Comparison of ENCODE assay signal across 8 cellular contexts in the genomic region with DNA sequence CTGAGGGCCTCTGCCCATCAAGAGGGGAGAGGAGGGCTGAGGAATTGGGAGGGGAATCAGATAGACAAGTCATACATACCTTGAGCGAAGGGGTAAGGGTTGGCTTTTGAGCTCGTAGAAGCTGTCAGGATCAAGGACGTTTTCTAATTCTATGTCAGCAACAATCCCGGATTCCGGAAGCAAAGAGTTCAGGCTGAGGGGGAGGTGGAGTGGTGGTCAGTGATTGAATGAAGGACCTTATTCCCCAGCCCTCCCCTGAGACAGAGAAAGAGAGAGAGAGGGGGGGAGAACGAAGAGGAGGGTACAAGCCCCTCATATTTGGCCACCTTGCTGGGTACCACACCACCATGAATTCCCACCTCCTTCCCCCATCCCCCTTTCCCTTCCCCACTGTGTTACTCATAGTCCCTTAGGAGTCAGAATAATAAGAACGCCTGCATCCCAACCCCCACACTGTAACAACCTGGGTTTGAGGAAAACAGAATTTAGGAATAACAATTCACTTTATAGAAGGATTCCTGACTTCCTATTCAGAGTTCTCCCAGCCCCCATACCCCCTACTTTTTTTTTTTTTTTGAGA. TPM values are rescaled to one million over a fixed set of nuclear protein-coding genes. Genes with fewer than 3 reads are reported as not detected.
DNase-seq lines count a peak whose midpoint lies in the region; TF ChIP-seq lines count a peak whose summit lies in the region.

No MANE protein-coding gene starts in this region.

- peak overlapping the region; percentile 51 for H3K27ac ChIP-seq in suprapubic skin

- no peaks in the 10 kb centered on the region for H3K27me3 ChIP-seq in adipocyte (replicated peaks; ENCODE audit: control insufficient read depth, insufficient read depth, low read length)
- H3K27me3 ChIP-seq in suprapubic skin = no peaks in the 10 kb centered on the region

- peaks cover 28% of the 10 kb centered on the region for H3K4me1 Mint-ChIP-seq in T-helper 2 cell treated with Interferon-gamma antibody and Interleukin-4, amounts not matched to agents 5 μg/mL and 100 μg/mL, for 36 hours (ENCODE audit: low read depth)

- 48% methylated on average over 7 of the region's 7 CpGs for WGBS in suprapubic skin

- H3K9ac ChIP-seq in adipocyte (ENCODE audit: low read length) = peak overlapping the region; percentile 96

- H3K27me3 Mint-ChIP-seq in T-helper 2 cell treated with Interferon-gamma antibody and Interleukin-4, amounts not matched to agents 5 μg/mL and 100 μg/mL, for 36 hours (ENCODE audit: low read depth) = no peaks in the 10 kb centered on the region

- H3K9me3 ChIP-seq in adipocyte (ENCODE audit: control insufficient read depth, low read length) (no peaks in the 10 kb centered on the region), suprapubic skin (no peaks in the 10 kb centered on the region)

- no peak for TF ChIP-seq CTCF in suprapubic skin (IDR thresholded peaks at IDR 0.05)

- H3K4me3 ChIP-seq in adipocyte (ENCODE audit: low read length) = peak overlapping the region; percentile 93
- H3K4me3 ChIP-seq in suprapubic skin = peak overlapping the region; percentile 74

- no peaks in the 10 kb centered on the region for H3K9me3 Mint-ChIP-seq in T-helper 2 cell treated with Interferon-gamma antibody and Interleukin-4, amounts not matched to agents 5 μg/mL and 100 μg/mL, for 36 hours

- TF ChIP-seq POLR2A in suprapubic skin (IDR thresholded peaks at IDR 0.05) = no peak

- DNase-seq in T-helper 2 cell treated with Interferon-gamma antibody and Interleukin-4, amounts not matched to agents 5 μg/mL and 100 μg/mL, for 36 hours (ENCODE audit: low spot score) = no peak
- DNase-seq in T-helper 2 cell = no peak
- DNase-seq in adipocyte (ENCODE audit: low read depth) = peak; percentile 36
- DNase-seq in iris pigment epithelial cell (ENCODE audit: low read depth) = peak; percentile 26
- no peak for DNase-seq in suprapubic skin (ENCODE audit: low spot score in 2 of 2)
- DNase-seq in effector CD4-positive, alpha-beta T cell = no peak
- DNase-seq in inferior parietal cortex (ENCODE audit: extremely low spot score) = no peak
- DNase-seq in NCI-H510A treated with DMSO at 0.1 percent for 48 hours (lab: John Stamatoyannopoulos, UW) = no peak

- H3K27ac Mint-ChIP-seq in T-helper 2 cell treated with Interferon-gamma antibody and Interleukin-4, amounts not matched to agents 5 μg/mL and 100 μg/mL, for 36 hours = peak overlapping the region; percentile 83

- peaks cover 19% of the 10 kb centered on the region for H3K36me3 Mint-ChIP-seq in T-helper 2 cell treated with Interferon-gamma antibody and Interleukin-4, amounts not matched to agents 5 μg/mL and 100 μg/mL, for 36 hours (ENCODE audit: low read depth)

- H3K4me1 ChIP-seq in adipocyte (ENCODE audit: control insufficient read depth, insufficient read depth, low read length) = peaks cover 18% of the 10 kb centered on the region
- H3K4me1 ChIP-seq in suprapubic skin = peaks cover 32% of the 10 kb centered on the region

- H3K36me3 ChIP-seq in adipocyte (ENCODE audit: control insufficient read depth, insufficient read depth, low read length, severe bottlenecking) (peaks cover 36% of the 10 kb centered on the region), suprapubic skin (peaks cover 28% of the 10 kb centered on the region)

- TF ChIP-seq EP300 in suprapubic skin (IDR thresholded peaks at IDR 0.05) = no peak

- H3K4me3 Mint-ChIP-seq in T-helper 2 cell treated with Interferon-gamma antibody and Interleukin-4, amounts not matched to agents 5 μg/mL and 100 μg/mL, for 36 hours = peak overlapping the region; percentile 69

RNA-seq across cellular contexts. Expression of a gene that starts 2.7 kb away (rescaled TPM):
- total RNA-seq in suprapubic skin = 10 to 100 TPM; 40.4 to 54.9 (median 50.3) TPM

RNA-seq across cellular contexts. Expression of a gene that starts 18.3 kb away (rescaled TPM):
- 10 to 100 TPM; 36.6 to 43.3 (median 38.1) TPM for total RNA-seq in suprapubic skin

RNA-seq across cellular contexts. Expression of a gene that starts 33.3 kb away (rescaled TPM):
- 10 to 100 TPM in 2 of 4 donors, 1 to 10 TPM in 2; 4.6 to 15.6 (median 9.2) TPM for total RNA-seq in suprapubic skin

RNA-seq across cellular contexts. Expression of a gene that starts 38.4 kb away (rescaled TPM):
- 10 to 100 TPM; 26.8 to 67.7 (median 35.2) TPM for total RNA-seq in suprapubic skin

RNA-seq across cellular contexts. Expression of a gene that starts 39.2 kb away (rescaled TPM):
- total RNA-seq in suprapubic skin = 100 to 1,000 TPM in 1 of 4 donors, 10 to 100 TPM in 3; 65.8 to 122 (median 86.8) TPM

Comparison
In these comparisons a context has a peak if more than half of its experiments do, and no peak if none do; other contexts are left out.
1. DNase-seq: peak in adipocyte (single experiment) and iris pigment epithelial cell (single experiment); none in T-helper 2 cell treated with Interferon-gamma antibody and Interleukin-4, amounts not matched to agents 5 μg/mL and 100 μg/mL, for 36 hours (single experiment), T-helper 2 cell (0 of 5), suprapubic skin (0 of 2), effector CD4-positive, alpha-beta T cell (single experiment), inferior parietal cortex (single experiment) and NCI-H510A treated with DMSO at 0.1 percent for 48 hours (single experiment).